In the genomic region with DNA sequence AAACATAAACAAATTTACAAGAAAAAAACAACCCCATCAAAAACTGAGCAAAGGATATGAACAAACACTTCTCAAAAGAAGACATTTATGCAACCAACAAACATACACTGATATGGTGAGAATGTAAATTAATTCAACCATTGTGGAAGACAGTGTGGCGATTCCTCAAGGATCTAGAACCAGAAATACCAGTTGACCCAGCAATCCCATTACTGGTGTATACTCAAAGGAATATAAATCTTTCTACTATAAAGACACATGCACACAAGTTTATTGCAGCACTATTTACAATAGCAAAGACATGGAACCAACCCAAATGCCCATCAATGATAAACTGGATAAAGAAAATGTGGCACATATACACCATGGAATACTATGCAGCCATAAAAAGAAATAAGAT, we compare ENCODE assay signal across 5 cellular contexts.
DNase-seq lines count a peak whose midpoint lies in the region; ATAC-seq and TF ChIP-seq lines count a peak whose summit lies in the region.
"Not testable (repeated sequence)": the region's sequence is repeated elsewhere in the genome, so short reads cannot be mapped to it uniquely, and the experiment has no call there.

No MANE protein-coding gene starts in this region.

- not testable (repeated sequence) for H3K4me3 ChIP-seq in HEK293 (ENCODE audit: low read depth, low read length); PC-3 (ENCODE audit: low read length); epithelial cell of esophagus (ENCODE audit: low read length); prostate gland

- not testable (repeated sequence) for TF ChIP-seq CTCF in 22Rv1 (IDR thresholded peaks at IDR 0.05); HEK293 (tag by site-specific recombination; IDR thresholded peaks at IDR 0.05); PC-3 (conservative IDR thresholded peaks at IDR 0.05; ENCODE audit: low read depth, low read length); epithelial cell of esophagus (IDR thresholded peaks at IDR 0.05; ENCODE audit: insufficient read depth, low read depth, low read length, missing control alignments); prostate gland (IDR thresholded peaks at IDR 0.05)

- not testable (repeated sequence) for H3F3A ChIP-seq in PC-3 (ENCODE audit: low read length, unreplicated experiment)

- H2AFZ ChIP-seq in PC-3 (ENCODE audit: low read length), result not testable (repeated sequence)

- not testable (repeated sequence) for H3K27me3 ChIP-seq in PC-3 (ENCODE audit: low read length); prostate gland (replicated peaks; ENCODE audit: insufficient read depth)

- H4K20me1 ChIP-seq in PC-3 (ENCODE audit: low read length), result not testable (repeated sequence)

- H3K27ac ChIP-seq in 22Rv1, result peak overlapping the region; percentile 42; the same call in 1 of the 2 replicates
- H3K27ac ChIP-seq in HEK293 (ENCODE audit: extremely low read depth, low read depth, low read length); PC-3 (ENCODE audit: low read length): not testable (repeated sequence)
- H3K27ac ChIP-seq in prostate gland, result peak overlapping the region in 1 of 2 donors; percentile 71

- H3K9ac ChIP-seq in PC-3 (ENCODE audit: low read length), result not testable (repeated sequence)

- not testable (repeated sequence) for H3K9me3 ChIP-seq in HEK293 (ENCODE audit: control insufficient read depth, insufficient read depth, low read depth, low read length); PC-3 (ENCODE audit: low read length); prostate gland

- H3K4me2 ChIP-seq in PC-3 (ENCODE audit: low read length), result not testable (repeated sequence)

- POLR2A ChIA-PET in HEK293 (lab: Yijun Ruan, JAX); PC-3 (lab: Charles Lee; ENCODE audit: unreplicated experiment): not testable (repeated sequence)

- not testable (repeated sequence) for H3K36me3 ChIP-seq in HEK293 (ENCODE audit: control insufficient read depth in 2 of 2, insufficient read depth in 1 of 2, low read length in 2 of 2); PC-3 (ENCODE audit: low read depth, low read length); prostate gland

- TF ChIP-seq POLR2A in prostate gland (IDR thresholded peaks at IDR 0.05), result not testable (repeated sequence)

- BruUV-seq in PC-3 (replicated peaks; lab: Mats Ljungman, UMichigan), result not testable (repeated sequence)

- not testable (repeated sequence) for ATAC-seq in PC-3

- H3K4me1 ChIP-seq in HEK293 (ENCODE audit: control insufficient read depth, insufficient read depth, low read length); PC-3 (ENCODE audit: insufficient read depth, low read length); prostate gland (replicated peaks): not testable (repeated sequence)

- intact Hi-C loops in PC-3 (cut with micrococcal nuclease); prostate gland (cut with DNase I): not testable (repeated sequence)

- not testable (repeated sequence) for H3K79me2 ChIP-seq in PC-3 (ENCODE audit: low read length)

- peak; percentile 8 for DNase-seq in PC-3
- DNase-seq in epithelial cell of esophagus (ENCODE audit: low read depth), result peak; percentile 24
- DNase-seq in prostate gland (ENCODE audit: low spot score), result peak; percentile 61

- 28% methylated on average over 1 of the region's 1 CpG for WGBS in prostate gland

- not testable (repeated sequence) for H3K9me2 ChIP-seq in PC-3 (replicated peaks; ENCODE audit: low read length)

- CTCF ChIA-PET in HEK293 (lab: Yijun Ruan, JAX); PC-3 (lab: Charles Lee): not testable (repeated sequence)

TF ChIP-seq in HEK293, 187 proteins besides CTCF, POLR2A, EP300 and RAD21:
- TF ChIP-seq ZNF146 (tag by site-specific recombination; IDR thresholded peaks at IDR 0.05), result peak; percentile 47; the same call in 1 of the 2 replicates

Comparison
In these comparisons a context has a peak if more than half of its experiments do, and no peak if none do; other contexts are left out.
1. DNase-seq: peak in every context shown above with its lines; median percentile 61 in prostate gland; 24 in epithelial cell of esophagus; 8 in PC-3.